In the genomic region with DNA sequence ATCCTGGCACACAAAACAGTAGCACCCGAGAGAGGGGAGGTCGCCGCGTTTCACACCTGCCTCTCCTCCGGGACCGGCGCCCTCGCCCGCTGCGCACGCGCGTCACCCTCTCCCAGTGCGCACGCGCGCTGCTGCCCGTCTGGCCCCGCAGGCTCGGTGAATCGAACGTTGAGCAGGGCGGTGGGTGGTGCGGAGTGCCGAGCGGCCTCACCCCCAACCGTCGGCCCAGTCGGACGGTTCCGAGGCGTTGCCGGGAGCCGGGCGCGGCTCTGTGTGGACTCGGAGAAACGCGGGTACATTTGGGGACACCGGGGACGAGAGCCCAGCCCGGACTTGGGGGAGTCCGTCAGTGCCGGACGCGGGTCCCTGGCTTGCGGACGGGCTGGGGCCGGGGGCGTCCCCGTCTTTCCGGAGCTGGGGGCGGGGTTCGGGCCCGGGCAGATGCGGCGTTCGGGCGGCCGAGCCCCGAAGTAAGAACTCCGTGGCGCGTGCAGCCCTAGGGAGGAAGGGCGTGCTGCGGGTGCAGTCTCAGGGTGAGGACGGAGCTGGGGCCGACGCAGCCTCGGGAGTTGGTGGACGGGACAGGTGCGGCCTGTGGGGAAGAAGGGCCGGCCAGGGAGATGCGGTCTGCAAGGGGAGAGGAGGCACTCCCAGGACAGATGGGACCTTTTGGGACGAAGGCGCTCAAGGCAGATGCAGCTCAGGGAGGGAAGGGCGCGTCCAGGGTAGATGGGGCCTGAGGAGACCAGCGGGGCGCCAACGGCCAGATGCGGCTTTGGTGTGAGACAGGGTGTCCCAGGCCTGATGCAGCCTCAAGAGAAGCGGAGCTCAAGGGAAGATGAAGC, we compare ENCODE assay signal across 8 cellular contexts. TPM values are rescaled to one million over a fixed set of nuclear protein-coding genes. Genes with fewer than 3 reads are reported as not detected.
DNase-seq lines count a peak whose midpoint lies in the region; ATAC-seq and TF ChIP-seq lines count a peak whose summit lies in the region.

A gene with protein sequence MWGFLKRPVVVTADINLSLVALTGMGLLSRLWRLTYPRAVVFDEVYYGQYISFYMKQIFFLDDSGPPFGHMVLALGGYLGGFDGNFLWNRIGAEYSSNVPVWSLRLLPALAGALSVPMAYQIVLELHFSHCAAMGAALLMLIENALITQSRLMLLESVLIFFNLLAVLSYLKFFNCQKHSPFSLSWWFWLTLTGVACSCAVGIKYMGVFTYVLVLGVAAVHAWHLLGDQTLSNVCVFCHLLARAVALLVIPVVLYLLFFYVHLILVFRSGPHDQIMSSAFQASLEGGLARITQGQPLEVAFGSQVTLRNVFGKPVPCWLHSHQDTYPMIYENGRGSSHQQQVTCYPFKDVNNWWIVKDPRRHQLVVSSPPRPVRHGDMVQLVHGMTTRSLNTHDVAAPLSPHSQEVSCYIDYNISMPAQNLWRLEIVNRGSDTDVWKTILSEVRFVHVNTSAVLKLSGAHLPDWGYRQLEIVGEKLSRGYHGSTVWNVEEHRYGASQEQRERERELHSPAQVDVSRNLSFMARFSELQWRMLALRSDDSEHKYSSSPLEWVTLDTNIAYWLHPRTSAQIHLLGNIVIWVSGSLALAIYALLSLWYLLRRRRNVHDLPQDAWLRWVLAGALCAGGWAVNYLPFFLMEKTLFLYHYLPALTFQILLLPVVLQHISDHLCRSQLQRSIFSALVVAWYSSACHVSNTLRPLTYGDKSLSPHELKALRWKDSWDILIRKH (plus strand): TSS at position 138 of the 845 bp plus-strand sequence. CDS start 1,301 bp downstream, outside the sequence.

- H3K27me3 ChIP-seq in left lung = peaks cover 0 to 10% of the 10 kb centered on the region in 2 donors

- H3K9me3 ChIP-seq in left lung = no peaks in the 10 kb centered on the region

- H3K4me3 ChIP-seq in AG09309 (ENCODE audit: control insufficient read depth, low read depth, low read length) (peak within 1 kb of the TSS; percentile 95), left lung (peak within 1 kb of the TSS; percentile 79 to 99)

- DNase-seq in AG09309 (ENCODE audit: low read depth) = peak; percentile 23
- DNase-seq in NCI-H510A treated with DMSO at 0.1 percent for 48 hours (lab: John Stamatoyannopoulos, UW) = peak; percentile 98
- peak; percentile 80 to 82 for DNase-seq in activated CD4-positive, alpha-beta T cell treated with anti-CD3 and anti-CD28 coated beads, Interleukin-2, amount 50 U/mL, for 24 hours (ENCODE audit: low read depth in 1 of 2, low spot score in 1 of 2)
- peak; percentile 76 for DNase-seq in dedifferentiated amniotic fluid mesenchymal stem cell (ENCODE audit: extremely low spot score)
- peak; percentile 87 to 97 for DNase-seq in left lung
- DNase-seq in stimulated activated CD4-positive, alpha-beta T cell treated with anti-CD3 and anti-CD28 coated beads, Interleukin-2, amount 100 ng/mL, for 4 hours (ENCODE audit: low read depth) = peak; percentile 84

- no peak for TF ChIP-seq CTCF in AG09309 (IDR thresholded peaks at IDR 0.05; ENCODE audit: control insufficient read depth, insufficient read depth, low read depth, low read length, missing control alignments)
- no peak for TF ChIP-seq CTCF in left lung (IDR thresholded peaks at IDR 0.05)

- intact Hi-C loops in left lung (cut with DNase I) = no loop called here

- H3K27ac ChIP-seq in left lung = peak within 1 kb of the TSS in 1 of 2 donors; percentile 56

- peaks cover 0 to 33% of the 10 kb centered on the region in 2 donors for H3K36me3 ChIP-seq in left lung

- peaks cover 16 to 29% of the 10 kb centered on the region in 2 donors for H3K4me1 ChIP-seq in left lung

- ATAC-seq in GM19035 (IDR thresholded peaks at IDR 0.05; ENCODE audit: unreplicated experiment) (peak; percentile 74), HG03439 (IDR thresholded peaks at IDR 0.05; ENCODE audit: unreplicated experiment) (peak; percentile 87), left lung (peak; percentile 95)

RNA-seq across cellular contexts. Expression of the gene that starts here (rescaled TPM):
- 10 to 100 TPM; 20.3 to 32.6 TPM for total RNA-seq in left lung

Comparison
In these comparisons a context has a peak if more than half of its experiments do, and no peak if none do; other contexts are left out.
1. DNase-seq: peak in every context shown above with its lines; median percentile 98 in NCI-H510A treated with DMSO at 0.1 percent for 48 hours; 92 in left lung; 84 in stimulated activated CD4-positive, alpha-beta T cell treated with anti-CD3 and anti-CD28 coated beads, Interleukin-2, amount 100 ng/mL, for 4 hours; 81 in activated CD4-positive, alpha-beta T cell treated with anti-CD3 and anti-CD28 coated beads, Interleukin-2, amount 50 U/mL, for 24 hours; 76 in dedifferentiated amniotic fluid mesenchymal stem cell; 23 in AG09309.